Comparison of ENCODE assay signal across 34 cellular contexts in the genomic region with DNA sequence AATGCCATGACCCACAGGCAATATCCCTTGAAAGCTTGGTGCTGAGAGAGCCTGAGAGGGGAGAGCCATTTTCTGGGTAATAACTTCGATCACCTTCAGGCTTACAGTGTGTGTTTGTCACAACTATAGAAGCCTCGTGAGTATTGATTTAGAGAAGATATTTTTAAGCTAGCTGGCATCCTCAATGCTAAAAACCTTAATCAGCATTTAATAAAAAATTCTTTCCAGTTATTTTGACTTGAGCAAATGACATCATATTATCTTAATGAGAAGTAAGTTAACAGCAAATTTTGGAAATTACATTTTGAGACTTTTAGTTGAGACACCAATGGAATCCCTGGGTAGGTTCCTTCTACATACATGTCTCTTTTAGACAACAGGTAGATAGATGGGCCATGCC.
"Had no signal": no experiment of that assay in that cellular context is flagged by ENCODE, and none has a peak within 500 bp of the region (broad histone marks: within the 10 kb centered on the region; RNA-seq: fewer than 3 reads in every experiment).

No MANE protein-coding gene starts in this region.

- H3K27ac ChIP-seq: adrenal gland, ascending aorta, body of pancreas, brain microvascular endothelial cell, breast epithelium, cardiac muscle cell had no signal

- DNase-seq: activated effector memory CD4-positive, alpha-beta T cell treated with anti-CD3 and anti-CD28 coated beads, Interleukin-2, amount 50 U/mL, for 16 hours; activated effector memory CD4-positive, alpha-beta T cell treated with Interleukin-2 at 50 U/mL for 16 hours; activated gamma-delta T cell; activated gamma-delta T cell treated with Interleukin-2 at 50 U/mL for 16 hours; activated naive CD4-positive, alpha-beta T cell; activated naive CD4-positive, alpha-beta T cell treated with anti-CD3 and anti-CD28 coated beads for 36 hours; activated naive CD4-positive, alpha-beta T cell treated with anti-CD3 and anti-CD28 coated beads, Interleukin-2, amount 10 ng/mL, durations not matched to agents 7 days and 5 days; activated naive CD4-positive, alpha-beta T cell treated with anti-CD3 and anti-CD28 coated beads, Interleukin-2, amount 50 U/mL, for 16 hours; activated naive CD4-positive, alpha-beta T cell treated with Interleukin-2 at 50 U/mL for 16 hours; activated naive CD8-positive, alpha-beta T cell treated with anti-CD3 and anti-CD28 coated beads for 36 hours; activated naive CD8-positive, alpha-beta T cell treated with anti-CD3 and anti-CD28 coated beads, Interleukin-2, amount 10 ng/mL, durations not matched to agents 7 days and 5 days; activated naive CD8-positive, alpha-beta T cell treated with anti-CD3 and anti-CD28 coated beads, Interleukin-2, amount 50 U/mL, for 24 hours; activated T-cell treated with anti-CD3 and anti-CD28 coated beads, Interleukin-2, amount 50 U/mL, for 1 hour; activated T-cell treated with anti-CD3 and anti-CD28 coated beads, Interleukin-2, amount 50 U/mL, for 24 hours; activated T-cell treated with anti-CD3 and anti-CD28 coated beads, Interleukin-2, amount 50 U/mL, for 4 hours; activated T-cell treated with anti-CD3 and anti-CD28 coated beads, Interleukin-2, amount 50 U/mL, for 48 hours; activated T-cell treated with anti-CD3 and anti-CD28 coated beads, Interleukin-2, amount 50 U/mL, for 72 hours; adrenal gland; amniotic stem cell; amygdala; anterior cingulate cortex; aorta; body of pancreas; brain microvascular endothelial cell; caudate nucleus; central memory CD4-positive, alpha-beta T cell; cerebellar nuclear complex had no signal

- H3K4me1 ChIP-seq: adrenal gland, ascending aorta, body of pancreas, breast epithelium had no signal

- FAIRE-seq: astrocyte, bronchial epithelial cell had no signal

- H3K36me3 ChIP-seq: adrenal gland, ascending aorta, brain microvascular endothelial cell, breast epithelium, cardiac muscle cell had no signal

- H3K9me3 ChIP-seq: adrenal gland, ascending aorta, body of pancreas, breast epithelium had no signal

- H3K4me3 ChIP-seq: adrenal gland, ascending aorta, body of pancreas, breast epithelium, cardiac muscle cell had no signal

- H3K27me3 ChIP-seq: adrenal gland, ascending aorta, body of pancreas, brain microvascular endothelial cell, breast epithelium, cardiac muscle cell had no signal

- ATAC-seq: activated naive CD4-positive, alpha-beta T cell treated with anti-CD3 and anti-CD28 coated beads, Interleukin-2, amount 50 U/mL, for 72 hours; activated naive CD8-positive, alpha-beta T cell treated with anti-CD3 and anti-CD28 coated beads, Interleukin-2, amount 50 U/mL, for 24 hours; activated T-cell treated with anti-CD3 and anti-CD28 coated beads, Interleukin-2, amount 50 U/mL, for 4 hours; activated T-cell treated with anti-CD3 and anti-CD28 coated beads, Interleukin-2, amount 50 U/mL, for 72 hours; activated T-helper 17 cell treated with anti-CD3 and anti-CD28 coated beads, Interleukin-2, amount 50 U/mL, for 72 hours; body of pancreas had no signal
